32 cellular contexts compared by ENCODE assay signal in the genomic region with DNA sequence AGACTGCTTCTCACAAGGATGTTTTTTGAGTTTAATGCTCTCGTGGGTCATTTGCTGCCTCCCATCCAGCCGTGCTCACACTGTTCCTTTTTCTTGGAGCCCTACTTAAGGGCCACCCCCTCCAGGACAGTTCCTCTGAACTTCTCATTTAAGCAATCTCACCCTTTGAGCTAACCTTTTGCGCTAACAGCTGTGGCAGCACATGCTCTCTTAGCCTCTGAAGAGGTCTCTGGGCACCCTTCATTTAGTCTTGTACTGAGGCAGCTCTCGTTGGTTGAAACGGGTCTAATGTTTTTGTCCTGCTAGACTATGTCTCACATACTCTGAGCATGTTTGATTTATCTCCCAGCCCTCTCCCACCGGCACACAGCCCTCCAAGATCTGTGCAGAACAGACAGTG.
"Had no signal": no experiment of that assay in that cellular context is flagged by ENCODE, and none has a peak within 500 bp of the region (broad histone marks: within the 10 kb centered on the region; RNA-seq: fewer than 3 reads in every experiment).

No MANE protein-coding gene starts in this region.

- H3K27me3 Mint-ChIP-seq: brain had no signal

- H3K9me3 Mint-ChIP-seq: activated CD4-positive, alpha-beta memory T cell treated with anti-CD3 and anti-CD28 coated beads, Interleukin-2, amount 10 ng/mL, durations not matched to agents 7 days and 5 days; activated naive CD4-positive, alpha-beta T cell treated with anti-CD3 and anti-CD28 coated beads, Interleukin-2, amount 10 ng/mL, durations not matched to agents 7 days and 5 days; activated naive CD8-positive, alpha-beta T cell treated with anti-CD3 and anti-CD28 coated beads, Interleukin-2, amount 50 U/mL, for 24 hours had no signal

- DNase-seq: activated CD4-positive, alpha-beta memory T cell treated with anti-CD3 and anti-CD28 coated beads, Interleukin-2, amount 10 ng/mL, durations not matched to agents 7 days and 5 days; activated CD4-positive, alpha-beta T cell treated with anti-CD3 and anti-CD28 coated beads for 1 hour; activated CD4-positive, alpha-beta T cell treated with anti-CD3 and anti-CD28 coated beads for 48 hours; activated CD4-positive, CD25-positive, alpha-beta regulatory T cell; activated CD8-positive, alpha-beta memory T cell treated with anti-CD3 and anti-CD28 coated beads for 24 hours; activated CD8-positive, alpha-beta memory T cell treated with anti-CD3 and anti-CD28 coated beads, Interleukin-2, amount 10 ng/mL, durations not matched to agents 7 days and 5 days; activated CD8-positive, alpha-beta memory T cell treated with anti-CD3 and anti-CD28 coated beads, Interleukin-2, amount 50 U/mL, for 48 hours; activated effector memory CD4-positive, alpha-beta T cell treated with Interleukin-2 at 50 U/mL for 16 hours; activated naive CD4-positive, alpha-beta T cell treated with anti-CD3 and anti-CD28 coated beads, Interleukin-2, amount 10 ng/mL, durations not matched to agents 7 days and 5 days; activated naive CD8-positive, alpha-beta T cell treated with anti-CD3 and anti-CD28 coated beads, Interleukin-2, amount 50 U/mL, for 24 hours; activated T-cell treated with anti-CD3 and anti-CD28 coated beads, Interleukin-2, amount 50 U/mL, for 48 hours; anterior cingulate cortex; caudate nucleus; cerebellar nuclear complex; cortex of kidney; MM.1S; NCI-H1048; NCI-H1105 treated with DMSO at 0.1 percent for 48 hours; NCI-H1436 treated with DMSO at 0.1 percent for 48 hours; NCI-H1694 treated with DMSO at 0.1 percent for 48 hours; NCI-H2029; NCI-H345; NCI-H524 treated with DMSO at 0.1 percent for 48 hours; OCI-M1; Right ventricle myocardium superior; SW 1271; T-helper 1 cell; T-helper 2 cell; T-helper 9 cell; WERI-Rb-1 had no signal

- H3K4me1 Mint-ChIP-seq: activated CD8-positive, alpha-beta memory T cell treated with anti-CD3 and anti-CD28 coated beads, Interleukin-2, amount 10 ng/mL, durations not matched to agents 7 days and 5 days; activated naive CD4-positive, alpha-beta T cell treated with anti-CD3 and anti-CD28 coated beads, Interleukin-2, amount 10 ng/mL, durations not matched to agents 7 days and 5 days; activated naive CD8-positive, alpha-beta T cell treated with anti-CD3 and anti-CD28 coated beads, Interleukin-2, amount 50 U/mL, for 24 hours had no signal

- H3K36me3 Mint-ChIP-seq: activated CD8-positive, alpha-beta memory T cell treated with anti-CD3 and anti-CD28 coated beads, Interleukin-2, amount 10 ng/mL, durations not matched to agents 7 days and 5 days; activated naive CD4-positive, alpha-beta T cell treated with anti-CD3 and anti-CD28 coated beads, Interleukin-2, amount 10 ng/mL, durations not matched to agents 7 days and 5 days; activated naive CD8-positive, alpha-beta T cell had no signal

- H3K27ac Mint-ChIP-seq: activated CD4-positive, alpha-beta memory T cell treated with anti-CD3 and anti-CD28 coated beads, Interleukin-2, amount 10 ng/mL, durations not matched to agents 7 days and 5 days; activated CD8-positive, alpha-beta memory T cell treated with anti-CD3 and anti-CD28 coated beads, Interleukin-2, amount 10 ng/mL, durations not matched to agents 7 days and 5 days; activated naive CD4-positive, alpha-beta T cell treated with anti-CD3 and anti-CD28 coated beads, Interleukin-2, amount 10 ng/mL, durations not matched to agents 7 days and 5 days; activated naive CD8-positive, alpha-beta T cell; activated naive CD8-positive, alpha-beta T cell treated with anti-CD3 and anti-CD28 coated beads, Interleukin-2, amount 50 U/mL, for 24 hours had no signal

- H3K4me3 Mint-ChIP-seq: activated CD4-positive, alpha-beta memory T cell treated with anti-CD3 and anti-CD28 coated beads, Interleukin-2, amount 10 ng/mL, durations not matched to agents 7 days and 5 days; activated CD8-positive, alpha-beta memory T cell treated with anti-CD3 and anti-CD28 coated beads, Interleukin-2, amount 10 ng/mL, durations not matched to agents 7 days and 5 days; activated naive CD4-positive, alpha-beta T cell treated with anti-CD3 and anti-CD28 coated beads, Interleukin-2, amount 10 ng/mL, durations not matched to agents 7 days and 5 days; activated naive CD8-positive, alpha-beta T cell; activated naive CD8-positive, alpha-beta T cell treated with anti-CD3 and anti-CD28 coated beads, Interleukin-2, amount 50 U/mL, for 24 hours; brain had no signal
